In genomic region chrX:49058794-49059193, GRCh38 we compare ENCODE assay signal across 11 cellular contexts. TPM values are rescaled to one million over a fixed set of nuclear protein-coding genes. Genes with fewer than 3 reads are reported as not detected.
A peak's percentile ranks its signal among the peaks of the same experiment; 100 is the strongest.
DNase-seq lines count a peak whose midpoint lies in the region; FAIRE-seq and TF ChIP-seq lines count a peak whose summit lies in the region.
"Had no signal": no experiment of that assay in that cellular context is flagged by ENCODE, and none has a peak within 500 bp of the region (broad histone marks: within the 10 kb centered on the region; RNA-seq: fewer than 3 reads in every experiment).

TSS of gene CCDC120 (plus strand) at chrX:49058999. CDS start at chrX:49062042, 3,043 bp downstream.

- DNase-seq in H9 (peak; percentile 68), iPS-NIHi11 (ENCODE audit: low spot score) (peak; percentile 68), prostate gland (ENCODE audit: low spot score) (peak; percentile 45), frontal cortex (ENCODE audit: low spot score in 2 of 2) (no peak), HK-2 (ENCODE audit: unreplicated experiment) (no peak), CD14-positive monocyte (ENCODE audit: low spot score) (no peak)
- DNase-seq in activated CD8-positive, alpha-beta memory T cell treated with anti-CD3 and anti-CD28 coated beads for 24 hours = no peak
- DNase-seq: CD8-positive, alpha-beta memory T cell; heart right ventricle had no signal

- H2BK15ac ChIP-seq in H9 (ENCODE audit: low read depth, low read length) = no peak within 1 kb of the TSS

- no peak within 1 kb of the TSS for H4K5ac ChIP-seq in H9 (ENCODE audit: insufficient read length, low read depth, low read length)

- H3K14ac ChIP-seq in H9 (ENCODE audit: insufficient read depth, low read length) = no peak within 1 kb of the TSS; the same call in 1 of the 2 replicates

- intact Hi-C loops in prostate gland (cut with DNase I) = no loop called here
- intact Hi-C loops in CD14-positive monocyte (cut with micrococcal nuclease) = no loop called here

- H3K4me1 ChIP-seq in H9 (ENCODE audit: insufficient read depth, low read length) = no peaks in the 10 kb centered on the region; the same call in 1 of the 2 replicates
- no peaks in the 10 kb centered on the region for H3K4me1 ChIP-seq in prostate gland (replicated peaks)
- H3K4me1 ChIP-seq: heart right ventricle had no signal

- H2BK120ac ChIP-seq in H9 (ENCODE audit: low read depth, low read length, poor library complexity, severe bottlenecking) = no peak within 1 kb of the TSS

- no peak within 1 kb of the TSS for H3T11ph ChIP-seq in H9 (ENCODE audit: low read length)

- H3K27ac Mint-ChIP-seq in H9 (peak within 1 kb of the TSS in 2 of 3 experiments; percentile 77 to 88; a peak in 4 of 7 replicates), CD14-positive monocyte (peak within 1 kb of the TSS in 2 of 7 donors; percentile 30 to 67)

- FAIRE-seq in frontal cortex (lab: Jason Lieb, UNC) = no peak
- FAIRE-seq: GM12892 had no signal

- TF ChIP-seq CTCF in H9 (conservative IDR thresholded peaks at IDR 0.05) (no peak), VCaP (conservative IDR thresholded peaks at IDR 0.05) (no peak), prostate gland (IDR thresholded peaks at IDR 0.05) (no peak), CD14-positive monocyte (IDR thresholded peaks at IDR 0.05) (no peak)

- no peaks in the 10 kb centered on the region for H3K36me3 ChIP-seq in prostate gland

- no peak within 1 kb of the TSS for H2BK12ac ChIP-seq in H9 (ENCODE audit: insufficient read length, low read depth, low read length)

- peaks cover 2% of the 10 kb centered on the region for H3K23me2 ChIP-seq in H9 (ENCODE audit: insufficient read length, low read depth, low read length, poor library complexity, severe bottlenecking)

- WGBS in H9 (ENCODE audit: extremely low coverage, insufficient read length, low lambda C conversion rate) = no CpG with 5 or more reads among the region's 5 CpGs
- WGBS in prostate gland = no CpG with 5 or more reads among the region's 5 CpGs

- H3K36me3 Mint-ChIP-seq in H9 (ENCODE audit: insufficient read depth in 1 of 3, low read depth in 3 of 3) (peaks cover 22 to 41% (median 24%) of the 10 kb centered on the region in 3 experiments), CD14-positive monocyte (no peaks in the 10 kb centered on the region)

- no peak within 1 kb of the TSS for H2AK5ac ChIP-seq in H9 (ENCODE audit: insufficient read length, low read length)

- H3K56ac ChIP-seq in H9 (ENCODE audit: insufficient read length, low read depth, low read length) = no peak within 1 kb of the TSS

- peaks cover 2% of the 10 kb centered on the region for H3K79me1 ChIP-seq in H9 (ENCODE audit: insufficient read depth, low read depth, low read length, poor library complexity, severe bottlenecking)

- no peak within 1 kb of the TSS for H2BK5ac ChIP-seq in H9 (ENCODE audit: insufficient read length, low read length)

- peak within 1 kb of the TSS; percentile 34 to 37 for H3K4me3 ChIP-seq in prostate gland

- 0 out of 2 replicates have a peak, but pooled peaks cover 1% of the 10 kb centered on the region for H3K27me3 Mint-ChIP-seq in H9 (ENCODE audit: low read depth)
- peaks cover 0 to 7% (median 0%) of the 10 kb centered on the region in 3 donors for H3K27me3 Mint-ChIP-seq in CD14-positive monocyte (ENCODE audit: low read depth in 3 of 3)

- no peak within 1 kb of the TSS for H4K8ac ChIP-seq in H9 (replicated peaks; ENCODE audit: insufficient read length, low read depth, low read length)

- peak within 1 kb of the TSS; percentile 74 to 78 for H3K4me3 Mint-ChIP-seq in H9
- no peak within 1 kb of the TSS for H3K4me3 Mint-ChIP-seq in CD14-positive monocyte
- H3K4me3 Mint-ChIP-seq: CD8-positive, alpha-beta memory T cell had no signal

- H2AFZ ChIP-seq in H9 (ENCODE audit: low read length) = no peak within 1 kb of the TSS

- peaks cover 15 to 20% of the 10 kb centered on the region in 2 experiments; a peak in 3 of 4 replicates for H3K4me1 Mint-ChIP-seq in H9
- H3K4me1 Mint-ChIP-seq in CD14-positive monocyte = peaks cover 12% of the 10 kb centered on the region

- H4K91ac ChIP-seq in H9 (ENCODE audit: insufficient read length, low read depth, low read length) = no peak within 1 kb of the TSS

- no peak within 1 kb of the TSS for H3K23ac ChIP-seq in H9 (ENCODE audit: insufficient read length, low read depth, low read length)

- peak within 1 kb of the TSS; percentile 59 for H3K9ac ChIP-seq in H9 (ENCODE audit: extremely low read depth, insufficient read length, low read length)

- H3K9me3 ChIP-seq in H9 (ENCODE audit: control insufficient read depth, low read depth, low read length) (no peaks in the 10 kb centered on the region), prostate gland (no peaks in the 10 kb centered on the region)
- H3K9me3 ChIP-seq: heart right ventricle had no signal

- H3K9me3 Mint-ChIP-seq in H9 (peaks cover 78 to 93% of the 10 kb centered on the region in 2 experiments), CD14-positive monocyte (peaks cover 0 to 8% (median 3%) of the 10 kb centered on the region in 7 donors)
- H3K9me3 Mint-ChIP-seq: CD8-positive, alpha-beta memory T cell had no signal

- H3K4me2 ChIP-seq in H9 (ENCODE audit: insufficient read depth, insufficient read length, low read length) = peak within 1 kb of the TSS; percentile 87

- H3K18ac ChIP-seq in H9 (ENCODE audit: insufficient read length, low read depth, low read length) = no peak within 1 kb of the TSS

- no peaks in the 10 kb centered on the region for H4K20me1 ChIP-seq in H9 (ENCODE audit: control insufficient read depth, insufficient read depth, insufficient read length)

- H2BK20ac ChIP-seq in H9 (ENCODE audit: low read depth, low read length, poor library complexity, severe bottlenecking) = no peak within 1 kb of the TSS

- H3K27ac ChIP-seq in H9 (ENCODE audit: insufficient read length, low read depth, low read length) (no peak within 1 kb of the TSS), VCaP (peak within 1 kb of the TSS; percentile 59), prostate gland (peak within 1 kb of the TSS; percentile 80 to 84)
- H3K27ac ChIP-seq: heart right ventricle had no signal

- no peak within 1 kb of the TSS for H3K4ac ChIP-seq in H9 (ENCODE audit: low read depth, low read length)

- no peaks in the 10 kb centered on the region for H3K27me3 ChIP-seq in H9 (ENCODE audit: insufficient read depth, low read length)
- no peaks in the 10 kb centered on the region for H3K27me3 ChIP-seq in prostate gland (replicated peaks; ENCODE audit: insufficient read depth)
- H3K27me3 ChIP-seq: heart right ventricle had no signal

- TF ChIP-seq POLR2A in prostate gland (IDR thresholded peaks at IDR 0.05) = peak; percentile 60

- peaks cover 9% of the 10 kb centered on the region for H3K79me2 ChIP-seq in H9 (ENCODE audit: insufficient read depth, low read length)

RNA-seq across cellular contexts. Expression of gene CCDC120, which starts in this region (rescaled TPM):
- total RNA-seq in H9 (2021) = 14.5 and 15.7 TPM in 2 replicates
- 10 to 100 TPM; 12.3 to 15.0 TPM for total RNA-seq in prostate gland
- total RNA-seq in frontal cortex = 1.6 TPM
- under 1 TPM in 1 of 2 donors, not detected in 1; 0.11 TPM for polyA plus RNA-seq in CD14-positive monocyte

Comparison
In these comparisons a context has a peak if more than half of its experiments do, and no peak if none do; other contexts are left out.
1. DNase-seq: peak in H9 (single experiment), iPS-NIHi11 (single experiment) and prostate gland (single experiment); none in activated CD8-positive, alpha-beta memory T cell treated with anti-CD3 and anti-CD28 coated beads for 24 hours (single experiment), frontal cortex (0 of 2), HK-2 (single experiment) and CD14-positive monocyte (single experiment).
2. H3K4me3 Mint-ChIP-seq: peak in H9 (2 of 2); none in CD14-positive monocyte (0 of 2).